In genomic region chr7:31707089-31707488, GRCh38 we compare ENCODE assay signal across 32 cellular contexts. TPM values are rescaled to one million over a fixed set of nuclear protein-coding genes. Genes with fewer than 3 reads are reported as not detected.
"Had no signal": no experiment of that assay in that cellular context is flagged by ENCODE, and none has a peak within 500 bp of the region (broad histone marks: within the 10 kb centered on the region; RNA-seq: fewer than 3 reads in every experiment).

No MANE protein-coding gene starts in this region.

- H3K36me3 ChIP-seq: adrenal gland, left lung, sigmoid colon, stomach, suprapubic skin, tibial nerve had no signal

- H3K27ac ChIP-seq: adrenal gland, foreskin keratinocyte, hepatocyte, left lung, sigmoid colon, stomach, suprapubic skin, tibial nerve had no signal

- H3K4me2 ChIP-seq: hepatocyte, smooth muscle cell had no signal

- DNase-seq: activated CD8-positive, alpha-beta memory T cell treated with anti-CD3 and anti-CD28 coated beads, Interleukin-2, amount 50 U/mL, for 4 hours; activated naive CD4-positive, alpha-beta T cell; activated T-cell treated with anti-CD3 and anti-CD28 coated beads, Interleukin-2, amount 50 U/mL, for 24 hours; adrenal gland; central memory CD4-positive, alpha-beta T cell; dermis blood vessel endothelial cell; effector CD8-positive, alpha-beta T cell; erythroblast; foreskin keratinocyte; immature natural killer cell; left lung; naive thymus-derived CD8-positive, alpha-beta T cell; retina; sigmoid colon; stimulated activated CD4-positive, alpha-beta T cell treated with anti-CD3 and anti-CD28 coated beads, Interleukin-15, amount 100 ng/mL, for 24 hours; stomach had no signal

- H3K4me1 ChIP-seq: adrenal gland, foreskin keratinocyte, left lung, sigmoid colon, stomach, suprapubic skin, tibial nerve had no signal

- H3K79me2 ChIP-seq: hepatocyte had no signal

- H3K9me3 ChIP-seq: adrenal gland, left lung, sigmoid colon, stomach, suprapubic skin, tibial nerve had no signal

- H3K27me3 ChIP-seq: adrenal gland, left lung, sigmoid colon, stomach, suprapubic skin, tibial nerve had no signal

- H3K4me3 Mint-ChIP-seq: activated naive CD8-positive, alpha-beta T cell; activated T-cell treated with anti-CD3 and anti-CD28 coated beads, Interleukin-2, amount 50 U/mL, for 24 hours; immature natural killer cell; mesothelial cell of epicardium; naive thymus-derived CD8-positive, alpha-beta T cell; stimulated activated memory B cell treated with anti-CD40 and anti-IgM and Interleukin-4, amounts not matched to agents 10 μg/mL and 1 μg/mL and 100 μg/mL, for 72 hours had no signal

- H3K27ac Mint-ChIP-seq: activated naive CD8-positive, alpha-beta T cell; activated T-cell treated with anti-CD3 and anti-CD28 coated beads, Interleukin-2, amount 50 U/mL, for 24 hours; activated T-helper 2 cell treated with anti-CD3 and anti-CD28 coated beads, Interferon-gamma antibody, Interleukin-2, Interleukin-4, amounts not matched to agents 10 μg/mL and 5 μg/mL and 100 μg/mL, durations not matched to agents 14 hours and 24 hours and 36 hours; immature natural killer cell; mesothelial cell of epicardium; naive thymus-derived CD8-positive, alpha-beta T cell; progenitor cell of endocrine pancreas; stimulated activated memory B cell treated with anti-CD40 and anti-IgM and Interleukin-4, amounts not matched to agents 10 μg/mL and 1 μg/mL and 100 μg/mL, for 72 hours had no signal

- H3K4me1 Mint-ChIP-seq: immature natural killer cell; mesothelial cell of epicardium; naive thymus-derived CD8-positive, alpha-beta T cell had no signal

- H2AFZ ChIP-seq: hepatocyte had no signal

- H3K4me3 ChIP-seq: adrenal gland, hepatocyte, left lung, sigmoid colon, smooth muscle cell, stomach, suprapubic skin, tibial nerve had no signal

- H3K9me3 Mint-ChIP-seq: activated T-cell treated with anti-CD3 and anti-CD28 coated beads, Interleukin-2, amount 50 U/mL, for 24 hours; activated T-helper 2 cell treated with anti-CD3 and anti-CD28 coated beads, Interferon-gamma antibody, Interleukin-2, Interleukin-4, amounts not matched to agents 10 μg/mL and 5 μg/mL and 100 μg/mL, durations not matched to agents 14 hours and 24 hours and 36 hours; mesothelial cell of epicardium; stimulated activated memory B cell treated with anti-CD40 and anti-IgM and Interleukin-4, amounts not matched to agents 10 μg/mL and 1 μg/mL and 100 μg/mL, for 72 hours had no signal

- FAIRE-seq: astrocyte had no signal

- ATAC-seq: foreskin keratinocyte; left lung; naive thymus-derived CD8-positive, alpha-beta T cell; stimulated activated memory B cell treated with anti-CD40 and anti-IgM and Interleukin-4, amounts not matched to agents 10 μg/mL and 1 μg/mL and 100 μg/mL, for 72 hours had no signal

- H3K27me3 Mint-ChIP-seq: activated T-cell treated with anti-CD3 and anti-CD28 coated beads, Interleukin-2, amount 50 U/mL, for 24 hours; stimulated activated memory B cell treated with anti-CD40 and anti-IgM and Interleukin-4, amounts not matched to agents 10 μg/mL and 1 μg/mL and 100 μg/mL, for 72 hours had no signal

- H3K36me3 Mint-ChIP-seq: activated naive CD8-positive, alpha-beta T cell; immature natural killer cell; mesothelial cell of epicardium; naive thymus-derived CD8-positive, alpha-beta T cell; stimulated activated memory B cell treated with anti-CD40 and anti-IgM and Interleukin-4, amounts not matched to agents 10 μg/mL and 1 μg/mL and 100 μg/mL, for 72 hours had no signal

RNA-seq across cellular contexts. Expression of gene PPP1R17, which starts 20.1 kb away (rescaled TPM):
- total RNA-seq: activated T-helper 2 cell treated with anti-CD3 and anti-CD28 coated beads, Interferon-gamma antibody, Interleukin-2, Interleukin-4, amounts not matched to agents 10 μg/mL and 5 μg/mL and 100 μg/mL, durations not matched to agents 14 hours and 24 hours and 36 hours; astrocyte; dermis blood vessel endothelial cell; fibroblast of lung; foreskin keratinocyte; glomerular endothelial cell; hepatocyte; kidney epithelial cell; left lung; lung microvascular endothelial cell; mesothelial cell of epicardium; naive thymus-derived CD8-positive, alpha-beta T cell; osteocyte; sigmoid colon; smooth muscle cell; stomach; suprapubic skin; urinary bladder had no signal
- polyA plus RNA-seq: fibroblast of lung; foreskin keratinocyte; hepatocyte; immature natural killer cell; naive thymus-derived CD8-positive, alpha-beta T cell; sigmoid colon; smooth muscle cell; stomach; urinary bladder had no signal
